19 cellular contexts compared by ENCODE assay signal in genomic region chr5:160793500-160793899, GRCh38. TPM values are rescaled to one million over a fixed set of nuclear protein-coding genes. Genes with fewer than 3 reads are reported as not detected.
A peak's percentile ranks its signal among the peaks of the same experiment; 100 is the strongest.
DNase-seq lines count a peak whose midpoint lies in the region; ATAC-seq and TF ChIP-seq lines count a peak whose summit lies in the region.
"Had no signal": no experiment of that assay in that cellular context is flagged by ENCODE, and none has a peak within 500 bp of the region (broad histone marks: within the 10 kb centered on the region; RNA-seq: fewer than 3 reads in every experiment).

No MANE protein-coding gene starts in this region.

- peak; percentile 37 for DNase-seq in DMS53 (lab: John Stamatoyannopoulos, UW)
- no peak for DNase-seq in DMS53 treated with DMSO at 0.1 percent for 48 hours (lab: John Stamatoyannopoulos, UW; ENCODE audit: unreplicated experiment)
- DNase-seq in epithelial cell of esophagus (ENCODE audit: low read depth), result peak; percentile 56
- DNase-seq in renal cortical epithelial cell (ENCODE audit: low read depth), result peak; percentile 12
- no peak for DNase-seq in stimulated activated CD4-positive, alpha-beta T cell treated with anti-CD3 and anti-CD28 coated beads, Interleukin-4, amount 100 ng/mL, for 24 hours
- DNase-seq: Caco-2; CD4-positive, CD25-positive, alpha-beta regulatory T cell; CD8-positive, alpha-beta T cell; DMS153; DMS79 treated with DMSO at 0.1 percent for 48 hours; GF-D8; GOT3; HFFc6 had no signal

- H3K4me3 ChIP-seq in epithelial cell of esophagus (ENCODE audit: low read length), result no peak overlapping the region
- H3K4me3 ChIP-seq: BLaER1, HAP-1 had no signal

- ATAC-seq in HG03521 (IDR thresholded peaks at IDR 0.05; ENCODE audit: unreplicated experiment), result no peak
- ATAC-seq: CD8-positive, alpha-beta T cell had no signal

- TF ChIP-seq CTCF in epithelial cell of esophagus (IDR thresholded peaks at IDR 0.05; ENCODE audit: insufficient read depth, low read depth, low read length, missing control alignments), result no peak

RNA-seq across cellular contexts. Expression of gene ATP10B, which starts 58.5 kb away (rescaled TPM):
- under 0.01 and 0.10 TPM in 2 replicates for total RNA-seq in renal cortical epithelial cell
- total RNA-seq: B cell; CD4-positive, CD25-positive, alpha-beta regulatory T cell; CD8-positive, alpha-beta T cell; Daoy; G401; HFFc6 had no signal

Comparison
In these comparisons a context has a peak if more than half of its experiments do, and no peak if none do; other contexts are left out.
1. DNase-seq: peak in DMS53 (single experiment), epithelial cell of esophagus (single experiment) and renal cortical epithelial cell (single experiment); none in DMS53 treated with DMSO at 0.1 percent for 48 hours (single experiment) and stimulated activated CD4-positive, alpha-beta T cell treated with anti-CD3 and anti-CD28 coated beads, Interleukin-4, amount 100 ng/mL, for 24 hours (single experiment).